8 cellular contexts compared by ENCODE assay signal in the genomic region with DNA sequence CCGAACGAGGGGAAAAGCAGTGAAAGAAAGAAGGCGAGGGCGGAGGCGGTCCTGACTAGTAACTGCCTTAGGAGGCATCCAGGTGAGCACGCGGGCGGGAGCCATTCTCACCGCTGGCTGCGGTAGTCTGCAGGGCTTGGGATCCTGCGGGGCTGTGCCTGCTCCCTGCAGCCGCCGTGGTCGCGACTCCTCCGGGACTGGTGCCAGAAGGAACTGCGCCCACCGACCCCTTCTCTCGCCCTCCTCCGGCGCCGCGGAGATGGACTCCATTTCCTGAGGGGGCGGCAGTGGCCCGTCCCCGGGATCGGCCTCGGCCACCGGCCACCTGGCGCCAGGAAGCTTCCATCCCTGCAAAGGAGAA. TPM values are rescaled to one million over a fixed set of nuclear protein-coding genes. Genes with fewer than 3 reads are reported as not detected.
DNase-seq lines count a peak whose midpoint lies in the region; ATAC-seq lines count a peak whose summit lies in the region.

No MANE protein-coding gene starts in this region.

- H3K36me3 ChIP-seq in HUES64 (ENCODE audit: insufficient read depth, low read length) = peaks cover 32% of the 10 kb centered on the region

- under 1% methylated on average over 30 of the region's 30 CpGs for WGBS in HUES64

- peaks cover 20% of the 10 kb centered on the region; the same call in 1 of the 2 replicates for H3K4me1 ChIP-seq in HUES64 (ENCODE audit: insufficient read depth, low read length)

- H3K9ac ChIP-seq in HUES64 (ENCODE audit: low read depth, low read length) = peak overlapping the region; percentile 92

- DNase-seq in Daoy (ENCODE audit: low read depth) (peak; percentile 27), dermis blood vessel endothelial cell (peak; percentile 23), medulla oblongata (ENCODE audit: extremely low spot score) (peak; percentile 13), NOMO-1 treated with dmso at 0.1 percent for 144 hours (lab: John Stamatoyannopoulos, UW; ENCODE audit: unreplicated experiment) (no peak)
- DNase-seq in activated CD4-positive, alpha-beta T cell treated with anti-CD3 and anti-CD28 coated beads for 4 hours = peak; percentile 33 to 36
- peak; percentile 14 for DNase-seq in stimulated activated CD8-positive, alpha-beta memory T cell treated with anti-CD3 and anti-CD28 coated beads, Interleukin-4, amount 100 ng/mL, for 24 hours (ENCODE audit: low read depth)

- no peaks in the 10 kb centered on the region for H3K27me3 ChIP-seq in HUES64 (ENCODE audit: insufficient read depth, low read length)

- no peaks in the 10 kb centered on the region for H3K9me3 ChIP-seq in HUES64 (ENCODE audit: insufficient read depth, low read depth, low read length)

- peak overlapping the region; percentile 92 for H3K4me3 ChIP-seq in HUES64 (ENCODE audit: low read length)

- peak; percentile 28 for ATAC-seq in GM21528 (IDR thresholded peaks at IDR 0.05; ENCODE audit: low FRiP score, unreplicated experiment)

- peak overlapping the region; percentile 71 for H3K27ac ChIP-seq in HUES64 (ENCODE audit: low read depth, low read length)

RNA-seq across cellular contexts. Expression of a gene that starts 0.5 kb away (rescaled TPM):
- 6.5 and 7.7 TPM in 2 replicates for total RNA-seq in Daoy (2014; rRNA removed; shearing (Covaris generic))
- polyA plus RNA-seq in HUES64 (2013, experiment 1 of 2) = 21.1 TPM
- polyA plus RNA-seq in HUES64 (2013, experiment 2 of 2) = 20.1 TPM
- 6.5 and 8.4 TPM in 2 replicates for total RNA-seq in dermis blood vessel endothelial cell
